In the genomic region with DNA sequence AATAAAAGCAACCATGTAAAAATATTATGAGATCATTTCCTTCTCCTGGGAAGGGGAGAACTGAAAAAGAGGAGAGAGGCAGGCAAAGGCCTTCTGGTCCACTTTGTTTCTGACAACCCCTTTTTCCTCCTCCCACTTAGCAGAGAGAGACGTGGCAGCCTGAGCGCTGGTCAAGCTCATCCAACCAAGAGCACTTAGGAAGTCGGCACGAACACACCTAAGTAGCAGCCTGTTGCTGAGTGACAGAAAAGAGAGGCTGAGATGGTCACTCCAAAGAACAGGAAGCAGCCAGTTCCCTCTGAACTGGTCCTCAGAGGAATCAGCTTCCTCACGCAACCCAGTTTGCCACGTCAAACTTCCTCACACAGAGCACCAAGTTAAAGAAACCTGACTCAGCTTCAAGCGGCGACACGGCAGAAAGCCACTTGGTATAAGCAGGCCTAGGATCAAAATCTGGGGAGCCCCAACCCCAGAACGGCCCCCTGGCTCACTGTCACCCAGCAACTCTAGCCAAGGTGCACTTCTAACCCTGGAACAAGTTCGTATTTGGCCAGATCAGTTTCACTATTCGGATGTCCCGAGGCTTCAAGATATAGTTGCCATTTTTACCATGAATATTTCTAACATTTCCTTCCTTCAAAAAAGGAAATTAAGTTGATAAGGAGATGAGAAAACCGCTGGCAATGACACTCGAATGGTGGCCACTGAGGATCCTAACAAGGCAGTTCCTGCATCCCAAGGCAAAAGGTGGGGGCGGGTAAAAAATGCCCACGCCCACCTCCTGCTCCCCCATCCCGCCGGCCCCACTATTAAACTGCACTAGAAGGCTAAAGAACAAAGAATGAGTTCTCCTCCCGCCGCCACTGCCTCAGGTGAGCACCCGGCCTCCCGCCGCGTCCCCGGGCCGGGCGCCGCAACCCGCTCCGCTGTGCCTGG, we compare ENCODE assay signal across 1 cellular context.
TF ChIP-seq lines count a peak whose summit lies in the region.

No MANE protein-coding gene starts in this region.

TF ChIP-seq in HepG2, 621 proteins besides CTCF, POLR2A, EP300 and RAD21 (continued from another document and continues in another):
- TF ChIP-seq JDP2 (CRISPR knock-in tag; IDR thresholded peaks at IDR 0.05; ENCODE audit: borderline replicate concordance) = no peak
- no peak for TF ChIP-seq ZBTB7B (CRISPR knock-in tag; IDR thresholded peaks at IDR 0.05)
- no peak for TF ChIP-seq CC2D1A (CRISPR knock-in tag; IDR thresholded peaks at IDR 0.05)
- TF ChIP-seq ZNF713 (CRISPR knock-in tag; IDR thresholded peaks at IDR 0.05) = no peak
- TF ChIP-seq, protein P1, sequence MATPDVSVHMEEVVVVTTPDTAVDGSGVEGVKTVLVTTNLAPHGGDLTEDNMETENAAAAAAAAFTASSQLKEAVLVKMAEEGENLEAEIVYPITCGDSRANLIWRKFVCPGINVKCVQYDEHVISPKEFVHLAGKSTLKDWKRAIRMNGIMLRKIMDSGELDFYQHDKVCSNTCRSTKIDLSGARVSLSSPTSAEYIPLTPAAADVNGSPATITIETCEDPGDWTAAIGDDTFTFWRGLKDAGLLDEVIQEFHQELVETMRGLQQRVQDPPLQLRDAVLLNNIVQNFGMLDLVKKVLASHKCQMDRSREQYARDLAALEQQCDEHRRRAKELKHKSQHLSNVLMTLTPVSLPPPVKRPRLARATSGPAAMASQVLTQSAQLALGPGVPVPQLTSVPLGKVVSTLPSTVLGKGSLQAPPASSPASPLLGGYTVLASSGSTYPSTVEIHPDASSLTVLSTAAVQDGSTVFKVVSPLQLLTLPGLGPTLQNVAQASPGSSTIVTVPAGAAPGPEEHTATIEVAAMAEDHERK (CRISPR knock-in tag; IDR thresholded peaks at IDR 0.05; ENCODE audit: low read depth) = no peak
- no peak for TF ChIP-seq ZSCAN30 (CRISPR knock-in tag; IDR thresholded peaks at IDR 0.05)
- no peak for TF ChIP-seq NFKBIZ (CRISPR knock-in tag; IDR thresholded peaks at IDR 0.05)
- TF ChIP-seq ZNF557 (CRISPR knock-in tag; IDR thresholded peaks at IDR 0.05) = 0 out of 2 replicates have a peak, but pooled peaks have one; percentile 53
- TF ChIP-seq PAF1 (CRISPR knock-in tag; IDR thresholded peaks at IDR 0.05) = no peak
- no peak for TF ChIP-seq ONECUT2 (CRISPR knock-in tag; IDR thresholded peaks at IDR 0.05)
- TF ChIP-seq, protein P2, sequence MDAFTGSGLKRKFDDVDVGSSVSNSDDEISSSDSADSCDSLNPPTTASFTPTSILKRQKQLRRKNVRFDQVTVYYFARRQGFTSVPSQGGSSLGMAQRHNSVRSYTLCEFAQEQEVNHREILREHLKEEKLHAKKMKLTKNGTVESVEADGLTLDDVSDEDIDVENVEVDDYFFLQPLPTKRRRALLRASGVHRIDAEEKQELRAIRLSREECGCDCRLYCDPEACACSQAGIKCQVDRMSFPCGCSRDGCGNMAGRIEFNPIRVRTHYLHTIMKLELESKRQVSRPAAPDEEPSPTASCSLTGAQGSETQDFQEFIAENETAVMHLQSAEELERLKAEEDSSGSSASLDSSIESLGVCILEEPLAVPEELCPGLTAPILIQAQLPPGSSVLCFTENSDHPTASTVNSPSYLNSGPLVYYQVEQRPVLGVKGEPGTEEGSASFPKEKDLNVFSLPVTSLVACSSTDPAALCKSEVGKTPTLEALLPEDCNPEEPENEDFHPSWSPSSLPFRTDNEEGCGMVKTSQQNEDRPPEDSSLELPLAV (CRISPR knock-in tag; conservative IDR thresholded peaks at IDR 0.05; ENCODE audit: low read depth) = no peak
- TF ChIP-seq, protein P3, sequence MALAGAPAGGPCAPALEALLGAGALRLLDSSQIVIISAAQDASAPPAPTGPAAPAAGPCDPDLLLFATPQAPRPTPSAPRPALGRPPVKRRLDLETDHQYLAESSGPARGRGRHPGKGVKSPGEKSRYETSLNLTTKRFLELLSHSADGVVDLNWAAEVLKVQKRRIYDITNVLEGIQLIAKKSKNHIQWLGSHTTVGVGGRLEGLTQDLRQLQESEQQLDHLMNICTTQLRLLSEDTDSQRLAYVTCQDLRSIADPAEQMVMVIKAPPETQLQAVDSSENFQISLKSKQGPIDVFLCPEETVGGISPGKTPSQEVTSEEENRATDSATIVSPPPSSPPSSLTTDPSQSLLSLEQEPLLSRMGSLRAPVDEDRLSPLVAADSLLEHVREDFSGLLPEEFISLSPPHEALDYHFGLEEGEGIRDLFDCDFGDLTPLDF (CRISPR knock-in tag; IDR thresholded peaks at IDR 0.05) = no peak
- peak; percentile 83; the same call in 1 of the 2 replicates for TF ChIP-seq XBP1 (CRISPR knock-in tag; IDR thresholded peaks at IDR 0.05)
- TF ChIP-seq, protein P4, sequence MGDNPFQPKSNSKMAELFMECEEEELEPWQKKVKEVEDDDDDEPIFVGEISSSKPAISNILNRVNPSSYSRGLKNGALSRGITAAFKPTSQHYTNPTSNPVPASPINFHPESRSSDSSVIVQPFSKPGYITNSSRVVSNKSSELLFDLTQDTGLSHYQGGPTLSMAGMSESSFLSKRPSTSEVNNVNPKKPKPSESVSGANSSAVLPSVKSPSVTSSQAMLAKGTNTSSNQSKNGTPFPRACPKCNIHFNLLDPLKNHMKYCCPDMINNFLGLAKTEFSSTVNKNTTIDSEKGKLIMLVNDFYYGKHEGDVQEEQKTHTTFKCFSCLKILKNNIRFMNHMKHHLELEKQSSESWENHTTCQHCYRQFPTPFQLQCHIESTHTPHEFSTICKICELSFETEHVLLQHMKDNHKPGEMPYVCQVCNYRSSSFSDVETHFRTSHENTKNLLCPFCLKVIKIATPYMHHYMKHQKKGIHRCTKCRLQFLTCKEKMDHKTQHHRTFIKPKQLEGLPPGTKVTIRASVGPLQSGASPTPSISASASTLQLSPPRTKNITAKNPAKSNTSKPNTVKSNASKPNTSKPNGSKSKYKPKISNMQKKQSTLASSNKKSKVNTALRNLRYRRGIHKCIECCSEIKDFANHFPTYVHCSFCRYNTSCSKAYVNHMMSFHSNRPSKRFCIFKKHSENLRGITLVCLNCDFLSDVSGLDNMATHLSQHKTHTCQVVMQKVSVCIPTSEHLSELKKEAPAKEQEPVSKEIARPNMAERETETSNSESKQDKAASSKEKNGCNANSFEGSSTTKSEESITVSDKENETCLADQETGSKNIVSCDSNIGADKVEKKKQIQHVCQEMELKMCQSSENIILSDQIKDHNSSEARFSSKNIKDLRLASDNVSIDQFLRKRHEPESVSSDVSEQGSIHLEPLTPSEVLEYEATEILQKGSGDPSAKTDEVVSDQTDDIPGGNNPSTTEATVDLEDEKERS (CRISPR knock-in tag; IDR thresholded peaks at IDR 0.05) = no peak
- TF ChIP-seq, protein P5, sequence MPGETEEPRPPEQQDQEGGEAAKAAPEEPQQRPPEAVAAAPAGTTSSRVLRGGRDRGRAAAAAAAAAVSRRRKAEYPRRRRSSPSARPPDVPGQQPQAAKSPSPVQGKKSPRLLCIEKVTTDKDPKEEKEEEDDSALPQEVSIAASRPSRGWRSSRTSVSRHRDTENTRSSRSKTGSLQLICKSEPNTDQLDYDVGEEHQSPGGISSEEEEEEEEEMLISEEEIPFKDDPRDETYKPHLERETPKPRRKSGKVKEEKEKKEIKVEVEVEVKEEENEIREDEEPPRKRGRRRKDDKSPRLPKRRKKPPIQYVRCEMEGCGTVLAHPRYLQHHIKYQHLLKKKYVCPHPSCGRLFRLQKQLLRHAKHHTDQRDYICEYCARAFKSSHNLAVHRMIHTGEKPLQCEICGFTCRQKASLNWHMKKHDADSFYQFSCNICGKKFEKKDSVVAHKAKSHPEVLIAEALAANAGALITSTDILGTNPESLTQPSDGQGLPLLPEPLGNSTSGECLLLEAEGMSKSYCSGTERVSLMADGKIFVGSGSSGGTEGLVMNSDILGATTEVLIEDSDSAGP (CRISPR knock-in tag; IDR thresholded peaks at IDR 0.05; ENCODE audit: borderline replicate concordance) = peak; percentile 33; the same call in 1 of the 2 replicates
- no peak for TF ChIP-seq NCOR1 (IDR thresholded peaks at IDR 0.05; ENCODE audit: borderline replicate concordance, low read length)
- no peak for TF ChIP-seq KLF16 (CRISPR knock-in tag; IDR thresholded peaks at IDR 0.05)
- 0 out of 2 replicates have a peak, but pooled peaks have one; percentile 18 for TF ChIP-seq YEATS2 (CRISPR knock-in tag; IDR thresholded peaks at IDR 0.05; ENCODE audit: borderline replicate concordance)
- TF ChIP-seq NFE2L2 (IDR thresholded peaks at IDR 0.05; ENCODE audit: low read length) = no peak
- no peak for TF ChIP-seq MED8 (CRISPR knock-in tag; IDR thresholded peaks at IDR 0.05; ENCODE audit: insufficient replicate concordance)
- TF ChIP-seq, protein P6, sequence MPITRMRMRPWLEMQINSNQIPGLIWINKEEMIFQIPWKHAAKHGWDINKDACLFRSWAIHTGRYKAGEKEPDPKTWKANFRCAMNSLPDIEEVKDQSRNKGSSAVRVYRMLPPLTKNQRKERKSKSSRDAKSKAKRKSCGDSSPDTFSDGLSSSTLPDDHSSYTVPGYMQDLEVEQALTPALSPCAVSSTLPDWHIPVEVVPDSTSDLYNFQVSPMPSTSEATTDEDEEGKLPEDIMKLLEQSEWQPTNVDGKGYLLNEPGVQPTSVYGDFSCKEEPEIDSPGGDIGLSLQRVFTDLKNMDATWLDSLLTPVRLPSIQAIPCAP (CRISPR knock-in tag; IDR thresholded peaks at IDR 0.05; ENCODE audit: low read depth) = no peak
- no peak for TF ChIP-seq ZNF3 (CRISPR knock-in tag; IDR thresholded peaks at IDR 0.05)
- peak; percentile 34 to 41; a peak in 2 of 4 replicates for TF ChIP-seq MAFK (conservative IDR thresholded peaks at IDR 0.05 in 1 of 2, IDR thresholded peaks at IDR 0.05 in 1 of 2; ENCODE audit: low read length in 2 of 2)
- TF ChIP-seq ZNF225 (CRISPR knock-in tag; IDR thresholded peaks at IDR 0.05) = no peak
- no peak for TF ChIP-seq CBX2 (IDR thresholded peaks at IDR 0.05; ENCODE audit: low read depth, low read length)
- no peak for TF ChIP-seq CBX2 (CRISPR knock-in tag; IDR thresholded peaks at IDR 0.05; ENCODE audit: low read depth)
- TF ChIP-seq, protein P7, sequence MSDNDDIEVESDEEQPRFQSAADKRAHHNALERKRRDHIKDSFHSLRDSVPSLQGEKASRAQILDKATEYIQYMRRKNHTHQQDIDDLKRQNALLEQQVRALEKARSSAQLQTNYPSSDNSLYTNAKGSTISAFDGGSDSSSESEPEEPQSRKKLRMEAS (IDR thresholded peaks at IDR 0.05) = no peak
- TF ChIP-seq, protein P8, sequence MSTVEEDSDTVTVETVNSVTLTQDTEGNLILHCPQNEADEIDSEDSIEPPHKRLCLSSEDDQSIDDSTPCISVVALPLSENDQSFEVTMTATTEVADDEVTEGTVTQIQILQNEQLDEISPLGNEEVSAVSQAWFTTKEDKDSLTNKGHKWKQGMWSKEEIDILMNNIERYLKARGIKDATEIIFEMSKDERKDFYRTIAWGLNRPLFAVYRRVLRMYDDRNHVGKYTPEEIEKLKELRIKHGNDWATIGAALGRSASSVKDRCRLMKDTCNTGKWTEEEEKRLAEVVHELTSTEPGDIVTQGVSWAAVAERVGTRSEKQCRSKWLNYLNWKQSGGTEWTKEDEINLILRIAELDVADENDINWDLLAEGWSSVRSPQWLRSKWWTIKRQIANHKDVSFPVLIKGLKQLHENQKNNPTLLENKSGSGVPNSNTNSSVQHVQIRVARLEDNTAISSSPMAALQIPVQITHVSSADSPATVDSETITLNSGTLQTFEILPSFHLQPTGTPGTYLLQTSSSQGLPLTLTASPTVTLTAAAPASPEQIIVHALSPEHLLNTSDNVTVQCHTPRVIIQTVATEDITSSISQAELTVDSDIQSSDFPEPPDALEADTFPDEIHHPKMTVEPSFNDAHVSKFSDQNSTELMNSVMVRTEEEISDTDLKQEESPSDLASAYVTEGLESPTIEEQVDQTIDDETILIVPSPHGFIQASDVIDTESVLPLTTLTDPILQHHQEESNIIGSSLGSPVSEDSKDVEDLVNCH (CRISPR knock-in tag; IDR thresholded peaks at IDR 0.05) = no peak
- no peak for TF ChIP-seq ARNT (IDR thresholded peaks at IDR 0.05)
- TF ChIP-seq MED13 (CRISPR knock-in tag; IDR thresholded peaks at IDR 0.05) = no peak
- TF ChIP-seq, protein P9, sequence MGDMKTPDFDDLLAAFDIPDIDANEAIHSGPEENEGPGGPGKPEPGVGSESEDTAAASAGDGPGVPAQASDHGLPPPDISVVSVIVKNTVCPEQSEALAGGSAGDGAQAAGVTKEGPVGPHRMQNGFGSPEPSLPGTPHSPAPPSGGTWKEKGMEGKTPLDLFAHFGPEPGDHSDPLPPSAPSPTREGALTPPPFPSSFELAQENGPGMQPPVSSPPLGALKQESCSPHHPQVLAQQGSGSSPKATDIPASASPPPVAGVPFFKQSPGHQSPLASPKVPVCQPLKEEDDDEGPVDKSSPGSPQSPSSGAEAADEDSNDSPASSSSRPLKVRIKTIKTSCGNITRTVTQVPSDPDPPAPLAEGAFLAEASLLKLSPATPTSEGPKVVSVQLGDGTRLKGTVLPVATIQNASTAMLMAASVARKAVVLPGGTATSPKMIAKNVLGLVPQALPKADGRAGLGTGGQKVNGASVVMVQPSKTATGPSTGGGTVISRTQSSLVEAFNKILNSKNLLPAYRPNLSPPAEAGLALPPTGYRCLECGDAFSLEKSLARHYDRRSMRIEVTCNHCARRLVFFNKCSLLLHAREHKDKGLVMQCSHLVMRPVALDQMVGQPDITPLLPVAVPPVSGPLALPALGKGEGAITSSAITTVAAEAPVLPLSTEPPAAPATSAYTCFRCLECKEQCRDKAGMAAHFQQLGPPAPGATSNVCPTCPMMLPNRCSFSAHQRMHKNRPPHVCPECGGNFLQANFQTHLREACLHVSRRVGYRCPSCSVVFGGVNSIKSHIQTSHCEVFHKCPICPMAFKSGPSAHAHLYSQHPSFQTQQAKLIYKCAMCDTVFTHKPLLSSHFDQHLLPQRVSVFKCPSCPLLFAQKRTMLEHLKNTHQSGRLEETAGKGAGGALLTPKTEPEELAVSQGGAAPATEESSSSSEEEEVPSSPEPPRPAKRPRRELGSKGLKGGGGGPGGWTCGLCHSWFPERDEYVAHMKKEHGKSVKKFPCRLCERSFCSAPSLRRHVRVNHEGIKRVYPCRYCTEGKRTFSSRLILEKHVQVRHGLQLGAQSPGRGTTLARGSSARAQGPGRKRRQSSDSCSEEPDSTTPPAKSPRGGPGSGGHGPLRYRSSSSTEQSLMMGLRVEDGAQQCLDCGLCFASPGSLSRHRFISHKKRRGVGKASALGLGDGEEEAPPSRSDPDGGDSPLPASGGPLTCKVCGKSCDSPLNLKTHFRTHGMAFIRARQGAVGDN (CRISPR knock-in tag; IDR thresholded peaks at IDR 0.05) = no peak
- TF ChIP-seq ZNF451 (CRISPR knock-in tag; IDR thresholded peaks at IDR 0.05) = no peak
- TF ChIP-seq GZF1 (CRISPR knock-in tag; IDR thresholded peaks at IDR 0.05) = no peak
- no peak for TF ChIP-seq ETV5 (CRISPR knock-in tag; IDR thresholded peaks at IDR 0.05; ENCODE audit: borderline replicate concordance)
- no peak for TF ChIP-seq HNRNPLL (IDR thresholded peaks at IDR 0.05; ENCODE audit: low read depth, low read length, poor library complexity, severe bottlenecking)
- no peak for TF ChIP-seq MXD4 (CRISPR knock-in tag; IDR thresholded peaks at IDR 0.05)
